8 cellular contexts compared by ENCODE assay signal in genomic region chr1:151720190-151720953, GRCh38. TPM values are rescaled to one million over a fixed set of nuclear protein-coding genes. Genes with fewer than 3 reads are reported as not detected.
DNase-seq lines count a peak whose midpoint lies in the region; ATAC-seq, FAIRE-seq and TF ChIP-seq lines count a peak whose summit lies in the region.

No MANE protein-coding gene starts in this region.

- peaks cover 12% of the 10 kb centered on the region for H3K4me1 Mint-ChIP-seq in activated naive CD8-positive, alpha-beta T cell treated with anti-CD3 and anti-CD28 coated beads, Interleukin-2, amount 10 ng/mL, durations not matched to agents 7 days and 5 days

- H3K9me3 Mint-ChIP-seq in activated naive CD8-positive, alpha-beta T cell treated with anti-CD3 and anti-CD28 coated beads, Interleukin-2, amount 10 ng/mL, durations not matched to agents 7 days and 5 days = no peaks in the 10 kb centered on the region

- H3K27ac Mint-ChIP-seq in activated naive CD8-positive, alpha-beta T cell treated with anti-CD3 and anti-CD28 coated beads, Interleukin-2, amount 10 ng/mL, durations not matched to agents 7 days and 5 days = no peak overlapping the region

- TF ChIP-seq CTCF in A549 (IDR thresholded peaks at IDR 0.05) (no peak), upper lobe of right lung (IDR thresholded peaks at IDR 0.05) (no peak)

- H3K4me3 Mint-ChIP-seq in activated naive CD8-positive, alpha-beta T cell treated with anti-CD3 and anti-CD28 coated beads, Interleukin-2, amount 10 ng/mL, durations not matched to agents 7 days and 5 days = peak overlapping the region; percentile 70

- no peaks in the 10 kb centered on the region for H3K9me3 ChIP-seq in A549
- H3K9me3 ChIP-seq in upper lobe of right lung = no peaks in the 10 kb centered on the region

- no peak for ATAC-seq in A549
- ATAC-seq in GM21723 (IDR thresholded peaks at IDR 0.05; ENCODE audit: unreplicated experiment) = peak; percentile 67
- peak; percentile 28 for ATAC-seq in activated naive CD8-positive, alpha-beta T cell treated with anti-CD3 and anti-CD28 coated beads, Interleukin-2, amount 10 ng/mL, durations not matched to agents 7 days and 5 days (ENCODE audit: low read depth)
- peak; percentile 74 for ATAC-seq in left lobe of liver
- peak; percentile 45 for ATAC-seq in upper lobe of right lung
- ATAC-seq in GM18502 (IDR thresholded peaks at IDR 0.05; ENCODE audit: poor library complexity, unreplicated experiment) = no peak
- ATAC-seq in GM21576 (IDR thresholded peaks at IDR 0.05; ENCODE audit: unreplicated experiment) = no peak

- H3K4me3 ChIP-seq in A549 = no peak overlapping the region
- peak overlapping the region; percentile 54 for H3K4me3 ChIP-seq in upper lobe of right lung

- TF ChIP-seq POLR2A in A549 (IDR thresholded peaks at IDR 0.05; ENCODE audit: low read length) = no peak

- DNase-seq in A549 (ENCODE audit: low read depth in 1 of 2, low spot score in 1 of 2) (no peak), left lobe of liver (ENCODE audit: low spot score) (no peak), upper lobe of right lung (no peak), NCI-H69 (lab: John Stamatoyannopoulos, UW) (no peak)
- DNase-seq in activated naive CD8-positive, alpha-beta T cell treated with anti-CD3 and anti-CD28 coated beads, Interleukin-2, amount 10 ng/mL, durations not matched to agents 7 days and 5 days = no peak

- WGBS in A549 (ENCODE audit: missing lambda C conversion rate) = 60% methylated on average over 6 of the region's 6 CpGs

- intact Hi-C loops in upper lobe of right lung (cut with DNase I) = no loop called here

- FAIRE-seq in A549 (lab: Jason Lieb, UNC) = no peak

- no peak overlapping the region for H3K27ac ChIP-seq in A549
- peak overlapping the region; percentile 76 for H3K27ac ChIP-seq in upper lobe of right lung

- no peaks in the 10 kb centered on the region for H3K36me3 ChIP-seq in upper lobe of right lung

- peaks cover 3% of the 10 kb centered on the region for H3K36me3 Mint-ChIP-seq in activated naive CD8-positive, alpha-beta T cell treated with anti-CD3 and anti-CD28 coated beads, Interleukin-2, amount 10 ng/mL, durations not matched to agents 7 days and 5 days

- POLR2A ChIA-PET in A549 (lab: Yijun Ruan, JAX) = no interaction called here
- POLR2A ChIA-PET in activated naive CD8-positive, alpha-beta T cell treated with anti-CD3 and anti-CD28 coated beads, Interleukin-2, amount 10 ng/mL, durations not matched to agents 7 days and 5 days (lab: Charles Lee) = no interaction called here

- CTCF ChIA-PET in A549 (lab: Yijun Ruan, JAX) = interaction anchor here (0.5 to 6.2 kb wide), 7 partner anchors 14 to 187 kb away, joined by 3 to 42 read pairs (median 6); no protein-coding TSS in a partner anchor

- H3K27me3 Mint-ChIP-seq in activated naive CD8-positive, alpha-beta T cell treated with anti-CD3 and anti-CD28 coated beads, Interleukin-2, amount 10 ng/mL, durations not matched to agents 7 days and 5 days = peaks cover 84% of the 10 kb centered on the region

- no peak for TF ChIP-seq EP300 in A549 (IDR thresholded peaks at IDR 0.05)

- H3K4me2 ChIP-seq in A549 = peak overlapping the region; percentile 69

- peaks cover 16% of the 10 kb centered on the region for H3K27me3 ChIP-seq in upper lobe of right lung

- H3K4me1 ChIP-seq in A549 (peaks cover 23% of the 10 kb centered on the region; the same call in 2 of the 3 replicates), upper lobe of right lung (peaks cover 30% of the 10 kb centered on the region)

- no peak for TF ChIP-seq RAD21 in A549 (conservative IDR thresholded peaks at IDR 0.05 in 1 of 2, IDR thresholded peaks at IDR 0.05 in 1 of 2)

TF ChIP-seq in A549, 52 proteins besides CTCF, POLR2A, EP300 and RAD21:
- TF ChIP-seq SREBF2 (IDR thresholded peaks at IDR 0.05) (no peak), ZNF302 (CRISPR knock-in tag; IDR thresholded peaks at IDR 0.05) (no peak)

RNA-seq across cellular contexts. Expression of gene RIIAD1, which starts 0.9 kb away (rescaled TPM):
- polyA plus RNA-seq in A549 (2011; rRNA removed) (not detected in 2 replicates), A549 (2017; fragmentation: RNase III; extraction: RNeasy Plus Mini Kit Qiagen cat#74134 plus additional on column Dnase treatment) (not detected in 3 replicates)
- polyA plus RNA-seq in A549 (2012; cell fraction: cytosol; rRNA removed) = not detected in 2 replicates
- 0.05 TPM in 1 of 2 replicates, not detected in the other for polyA plus RNA-seq in A549 (2012; cell fraction: nucleus; rRNA removed)
- polyA minus RNA-seq in A549 (2011; rRNA and poly(A)+ RNA removed) = not detected in 2 replicates
- not detected for total RNA-seq in activated naive CD8-positive, alpha-beta T cell treated with anti-CD3 and anti-CD28 coated beads, Interleukin-2, amount 10 ng/mL, durations not matched to agents 7 days and 5 days
- total RNA-seq in left lobe of liver (not detected), upper lobe of right lung (not detected)

RNA-seq across cellular contexts. Expression of gene CELF3, which starts 3.8 kb away (rescaled TPM):
- polyA plus RNA-seq in A549 (2011; rRNA removed) = not detected in 2 replicates
- not detected in 2 replicates for polyA plus RNA-seq in A549 (2012; cell fraction: cytosol; rRNA removed)
- 0.04 and 0.18 TPM in 2 replicates for polyA plus RNA-seq in A549 (2012; cell fraction: nucleus; rRNA removed)
- not detected in 3 replicates for polyA plus RNA-seq in A549 (2017; fragmentation: RNase III; extraction: RNeasy Plus Mini Kit Qiagen cat#74134 plus additional on column Dnase treatment)
- polyA minus RNA-seq in A549 (2011; rRNA and poly(A)+ RNA removed) = not detected in 2 replicates
- not detected for total RNA-seq in activated naive CD8-positive, alpha-beta T cell treated with anti-CD3 and anti-CD28 coated beads, Interleukin-2, amount 10 ng/mL, durations not matched to agents 7 days and 5 days
- total RNA-seq in left lobe of liver = not detected
- not detected for total RNA-seq in upper lobe of right lung

RNA-seq across cellular contexts. Expression of gene MRPL9, which starts 42.9 kb away (rescaled TPM):
- polyA plus RNA-seq in A549 (2011; rRNA removed) (120 and 146 TPM in 2 replicates), A549 (2017; fragmentation: RNase III; extraction: RNeasy Plus Mini Kit Qiagen cat#74134 plus additional on column Dnase treatment) (84.1 to 88.6 TPM (median 84.6 TPM) in 3 replicates)
- 95.2 and 97.0 TPM in 2 replicates for polyA plus RNA-seq in A549 (2012; cell fraction: cytosol; rRNA removed)
- polyA plus RNA-seq in A549 (2012; cell fraction: nucleus; rRNA removed) = 52.7 and 70.7 TPM in 2 replicates
- polyA minus RNA-seq in A549 (2011; rRNA and poly(A)+ RNA removed) = 77.4 and 78.6 TPM in 2 replicates
- total RNA-seq in activated naive CD8-positive, alpha-beta T cell treated with anti-CD3 and anti-CD28 coated beads, Interleukin-2, amount 10 ng/mL, durations not matched to agents 7 days and 5 days = 10 to 100 TPM; 87.4 to 95.0 TPM
- total RNA-seq in left lobe of liver (26.3 TPM), upper lobe of right lung (54.6 TPM)

Comparison
In these comparisons a context has a peak if more than half of its experiments do, and no peak if none do; other contexts are left out.
1. ATAC-seq: peak in GM21723 (single experiment), activated naive CD8-positive, alpha-beta T cell treated with anti-CD3 and anti-CD28 coated beads, Interleukin-2, amount 10 ng/mL, durations not matched to agents 7 days and 5 days (single experiment), left lobe of liver (single experiment) and upper lobe of right lung (single experiment); none in A549 (0 of 2), GM18502 (single experiment) and GM21576 (single experiment).